18 cellular contexts compared by ENCODE assay signal in genomic region chr11:73327812-73328364, GRCh38. TPM values are rescaled to one million over a fixed set of nuclear protein-coding genes. Genes with fewer than 3 reads are reported as not detected.
A peak's percentile ranks its signal among the peaks of the same experiment; 100 is the strongest.
DNase-seq lines count a peak whose midpoint lies in the region; ATAC-seq and TF ChIP-seq lines count a peak whose summit lies in the region.
"Had no signal": no experiment of that assay in that cellular context is flagged by ENCODE, and none has a peak within 500 bp of the region (broad histone marks: within the 10 kb centered on the region; RNA-seq: fewer than 3 reads in every experiment).

No MANE protein-coding gene starts in this region.

- 67% methylated on average over 4 of the region's 4 CpGs for WGBS in mesenchymal stem cell
- WGBS in spleen, 5 donors, result 64 to 79% (median 77%) methylated on average over 4 of the region's 4 CpGs

- no peak overlapping the region for H3K9ac ChIP-seq in mesenchymal stem cell (ENCODE audit: low read length)

- H3K27me3 ChIP-seq in ACC112 (ENCODE audit: insufficient read depth, low read length) (no peaks in the 10 kb centered on the region), mesenchymal stem cell (ENCODE audit: control insufficient read depth in 1 of 2, insufficient read depth in 1 of 2, low read length in 2 of 2) (no peaks in the 10 kb centered on the region), spleen (replicated peaks in 1 of 7) (no peaks in the 10 kb centered on the region)

- H3K36me3 ChIP-seq in ACC112 (ENCODE audit: insufficient read depth, low read length) (no peaks in the 10 kb centered on the region), mesenchymal stem cell (ENCODE audit: control insufficient read depth in 1 of 2, insufficient read depth in 2 of 2, low read depth in 1 of 2, low read length in 2 of 2) (peaks cover 9 to 28% of the 10 kb centered on the region in 2 experiments), spleen (no peaks in the 10 kb centered on the region)

- no peak for TF ChIP-seq POLR2A in spleen (IDR thresholded peaks at IDR 0.05)

- H3K4me2 ChIP-seq in mesenchymal stem cell (ENCODE audit: low read length, poor library complexity, severe bottlenecking), result no peak overlapping the region
- H3K4me2 ChIP-seq: GM23338 had no signal

- no peak overlapping the region for H2BK5ac ChIP-seq in mesenchymal stem cell (ENCODE audit: low read depth, low read length, poor library complexity, severe bottlenecking)

- H3K27me3 Mint-ChIP-seq in T-helper 17 cell, result no peaks in the 10 kb centered on the region

- peak overlapping the region; percentile 85 for H2BK15ac ChIP-seq in mesenchymal stem cell (ENCODE audit: low read depth, poor library complexity, severe bottlenecking)

- H2BK12ac ChIP-seq in mesenchymal stem cell (ENCODE audit: low read length in 2 of 2), result peak overlapping the region in 1 of 2 experiments; percentile 87

- peak overlapping the region; percentile 41 to 81 for H3K4ac ChIP-seq in mesenchymal stem cell (ENCODE audit: low read depth in 1 of 2, low read length in 2 of 2)

- H3K9me3 ChIP-seq in T-helper 17 cell (ENCODE audit: control insufficient read depth, low read length, poor library complexity, severe bottlenecking), result no peaks in the 10 kb centered on the region
- H3K9me3 ChIP-seq in mesenchymal stem cell (ENCODE audit: control insufficient read depth, low read length), result no peaks in the 10 kb centered on the region
- no peaks in the 10 kb centered on the region for H3K9me3 ChIP-seq in spleen

- no peak for TF ChIP-seq CTCF in spleen (IDR thresholded peaks at IDR 0.05 in 8 of 11, conservative IDR thresholded peaks at IDR 0.05 in 3 of 11)

- no peak overlapping the region for H2AFZ ChIP-seq in ACC112 (ENCODE audit: low read length, unreplicated experiment)
- H2AFZ ChIP-seq in mesenchymal stem cell (ENCODE audit: low read depth, low read length), result no peak overlapping the region
- H2AFZ ChIP-seq: GM23338 had no signal

- H3K79me1 ChIP-seq in mesenchymal stem cell (replicated peaks; ENCODE audit: low read length, poor library complexity, severe bottlenecking), result peaks cover 14% of the 10 kb centered on the region

- H3K36me3 Mint-ChIP-seq in T-helper 17 cell (ENCODE audit: low read depth), result no peaks in the 10 kb centered on the region
- H3K36me3 Mint-ChIP-seq: natural killer cell had no signal

- peak overlapping the region; percentile 56 to 85 for H3K18ac ChIP-seq in mesenchymal stem cell (ENCODE audit: low read depth in 1 of 2, low read length in 2 of 2)

- peaks cover 5% of the 10 kb centered on the region for H3K4me1 Mint-ChIP-seq in T-helper 17 cell

- H2BK120ac ChIP-seq in mesenchymal stem cell (ENCODE audit: low read depth, low read length), result peak overlapping the region; percentile 39

- no peak overlapping the region for H4K91ac ChIP-seq in mesenchymal stem cell (ENCODE audit: low read length)

- H2AK5ac ChIP-seq in mesenchymal stem cell (ENCODE audit: low read length, severe bottlenecking), result peak overlapping the region; percentile 38

- no peak overlapping the region for H3K14ac ChIP-seq in mesenchymal stem cell (ENCODE audit: low read length in 2 of 2)

- H3K27ac ChIP-seq in ACC112 (ENCODE audit: low read depth, low read length) (peak overlapping the region; percentile 63), mesenchymal stem cell (ENCODE audit: low read length, poor library complexity, severe bottlenecking) (no peak overlapping the region), spleen (peak overlapping the region in 6 of 8 donors; percentile 34 to 83 (median 60))

- peak overlapping the region; percentile 77 for H3K27ac Mint-ChIP-seq in T-helper 17 cell
- H3K27ac Mint-ChIP-seq: activated CD8-positive, alpha-beta T cell treated with anti-CD3 and anti-CD28 coated beads, Interleukin-2, amount 10 ng/mL, durations not matched to agents 7 days and 5 days; GM23338; natural killer cell had no signal

- no peak for ATAC-seq in T-helper 17 cell
- ATAC-seq: activated CD8-positive, alpha-beta T cell treated with anti-CD3 and anti-CD28 coated beads, Interleukin-2, amount 10 ng/mL, durations not matched to agents 7 days and 5 days; GM23338; sciatic nerve had no signal

- no peak overlapping the region for H3K23ac ChIP-seq in mesenchymal stem cell (ENCODE audit: low read length in 2 of 2)

- H3K4me1 ChIP-seq in ACC112 (ENCODE audit: control insufficient read depth, insufficient read depth, low read length, unreplicated experiment) (peaks cover 88% of the 10 kb centered on the region), mesenchymal stem cell (ENCODE audit: control insufficient read depth, insufficient read depth, low read depth, low read length) (peaks cover 76% of the 10 kb centered on the region), spleen (peaks cover 9 to 92% (median 46%) of the 10 kb centered on the region in 6 donors)

- DNase-seq in T-helper 17 cell (no peak), mesenchymal stem cell (no peak), spleen (no peak), SW 1271 (lab: John Stamatoyannopoulos, UW) (no peak), anterior cingulate cortex (lab: John Stamatoyannopoulos, UW) (no peak)
- DNase-seq in stimulated activated CD4-positive, alpha-beta T cell treated with anti-CD3 and anti-CD28 coated beads, Interleukin-4, amount 100 ng/mL, for 24 hours, result no peak
- DNase-seq in stimulated activated CD4-positive, alpha-beta T cell treated with anti-CD3 and anti-CD28 coated beads, Interleukin-4, amount 100 ng/mL, for 4 hours, result no peak
- DNase-seq: activated CD8-positive, alpha-beta T cell treated with anti-CD3 and anti-CD28 coated beads, Interleukin-2, amount 10 ng/mL, durations not matched to agents 7 days and 5 days; cerebellar nuclear complex; natural killer cell; NCI-H1417; RPMI8226; stimulated activated CD4-positive, alpha-beta T cell treated with anti-CD3 and anti-CD28 coated beads, Interleukin-4, amount 100 ng/mL, for 1 hour had no signal

- intact Hi-C loops in spleen (cut with DNase I; ENCODE audit: low total_unique reads), result no loop called here

- H3K4me3 ChIP-seq in ACC112 (ENCODE audit: low read depth, low read length), result no peak overlapping the region
- no peak overlapping the region for H3K4me3 ChIP-seq in mesenchymal stem cell (ENCODE audit: insufficient read depth in 1 of 2, low read depth in 1 of 2, low read length in 2 of 2)
- no peak overlapping the region for H3K4me3 ChIP-seq in spleen
- H3K4me3 ChIP-seq: GM23338, lung had no signal

- peaks cover 75% of the 10 kb centered on the region for H3K79me2 ChIP-seq in ACC112 (ENCODE audit: control insufficient read depth, insufficient read depth, low read length, unreplicated experiment)

- H3K4me3 Mint-ChIP-seq in T-helper 17 cell, result no peak overlapping the region
- H3K4me3 Mint-ChIP-seq: activated CD8-positive, alpha-beta T cell treated with anti-CD3 and anti-CD28 coated beads, Interleukin-2, amount 10 ng/mL, durations not matched to agents 7 days and 5 days; GM23338; natural killer cell had no signal

- peak overlapping the region; percentile 57 for H4K8ac ChIP-seq in mesenchymal stem cell (ENCODE audit: low read length)

RNA-seq across cellular contexts. Expression of gene ARHGEF17, which starts 19.8 kb away (rescaled TPM):
- total RNA-seq in T-helper 17 cell (under 1 TPM in 1 of 2 donors, not detected in 1; 0.17 TPM), spleen (10 to 100 TPM; 21.5 to 48.5 (median 41.6) TPM)
- 69.6 TPM for polyA plus RNA-seq in mesenchymal stem cell (2013, experiment 1 of 2)
- 65.7 TPM for polyA plus RNA-seq in mesenchymal stem cell (2013, experiment 2 of 2)
- 10 to 100 TPM in 1 of 3 donors, 1 to 10 TPM in 2; 5.1 to 17.0 (median 6.3) TPM for polyA plus RNA-seq in spleen
- total RNA-seq: T-helper 1 cell treated with Interleukin-12 subunit alpha and Interleukin-12 subunit beta and Interleukin-4 antibody, amounts not matched to agents 30 ng/mL and 1 ng/mL, for 36 hours had no signal

RNA-seq across cellular contexts. Expression of gene RELT, which starts 48.3 kb away (rescaled TPM):
- 100 to 1,000 TPM; 139 to 169 TPM for total RNA-seq in T-helper 17 cell
- polyA plus RNA-seq in mesenchymal stem cell (2013, experiment 1 of 2), result 2.6 TPM
- 3.0 TPM for polyA plus RNA-seq in mesenchymal stem cell (2013, experiment 2 of 2)
- total RNA-seq in spleen, result 10 to 100 TPM; 28.1 to 79.8 (median 41.3) TPM
- polyA plus RNA-seq in spleen, result 10 to 100 TPM; 13.5 to 28.2 (median 21.7) TPM

RNA-seq across cellular contexts. Expression of gene P2RY6, which starts 55.8 kb away (rescaled TPM):
- total RNA-seq in T-helper 17 cell (not detected), spleen (100 to 1,000 TPM in 1 of 7 donors, 10 to 100 TPM in 6; 41.1 to 109 (median 63.9) TPM)
- 0.35 TPM for polyA plus RNA-seq in mesenchymal stem cell (2013, experiment 1 of 2)
- polyA plus RNA-seq in mesenchymal stem cell (2013, experiment 2 of 2), result 0.21 TPM
- 10 to 100 TPM in 2 of 3 donors, 1 to 10 TPM in 1; 8.2 to 25.2 (median 10.6) TPM for polyA plus RNA-seq in spleen
- total RNA-seq: activated CD8-positive, alpha-beta T cell treated with anti-CD3 and anti-CD28 coated beads, Interleukin-2, amount 10 ng/mL, durations not matched to agents 7 days and 5 days; GM23338; T-helper 1 cell treated with Interleukin-12 subunit alpha and Interleukin-12 subunit beta and Interleukin-4 antibody, amounts not matched to agents 30 ng/mL and 1 ng/mL, for 36 hours had no signal
- polyA plus RNA-seq: GM23338 had no signal

Comparison
In these comparisons a context has a peak if more than half of its experiments do, and no peak if none do; other contexts are left out.
1. RNA of gene ARHGEF17, which starts 19.8 kb away (total RNA-seq): 21.5 to 48.5 TPM in spleen; 0.17 TPM in T-helper 17 cell; every median in the first group is over 10 times any median in the second.
2. RNA of gene P2RY6, which starts 55.8 kb away (total RNA-seq): 41.1 to 109 TPM in spleen; not detected in T-helper 17 cell; every median in the first group is over 10 times any median in the second.